Comparison of ENCODE assay signal across 1 cellular context in genomic region chr13:98452851-98453250, GRCh38.
TF ChIP-seq lines count a peak whose summit lies in the region.

No MANE protein-coding gene starts in this region.

TF ChIP-seq in HepG2, 621 proteins besides CTCF, POLR2A, EP300 and RAD21 (continued from another document):
- no peak for TF ChIP-seq CBX5 (CRISPR knock-in tag; IDR thresholded peaks at IDR 0.05; ENCODE audit: borderline replicate concordance)
TF ChIP-seq in HepG2: peak in this region for 1.
